In the genomic region with DNA sequence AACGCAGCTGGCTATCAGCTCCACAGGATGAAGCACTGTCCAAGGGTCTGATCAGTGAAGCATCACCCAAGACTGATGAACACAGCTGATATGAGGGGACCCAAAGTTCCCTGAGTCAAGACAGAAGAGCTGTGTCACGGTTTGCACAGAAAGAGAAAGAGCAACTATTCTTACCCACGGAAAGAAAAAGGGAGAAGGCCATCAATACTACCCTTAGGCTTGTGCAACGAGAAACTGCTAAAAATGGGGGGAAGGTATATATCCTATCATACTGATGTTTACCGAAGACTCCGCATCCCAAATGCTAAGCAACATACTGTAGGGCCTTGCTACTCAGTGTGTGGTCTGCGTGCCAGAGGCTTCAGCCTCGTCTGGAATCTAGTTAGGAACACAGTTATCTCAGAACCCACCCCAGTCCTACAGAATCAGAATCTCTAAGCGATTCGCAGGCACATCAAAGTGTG, we compare ENCODE assay signal across 6 cellular contexts. TPM values are rescaled to one million over a fixed set of nuclear protein-coding genes. Genes with fewer than 3 reads are reported as not detected.
A peak's percentile ranks its signal among the peaks of the same experiment; 100 is the strongest.
DNase-seq lines count a peak whose midpoint lies in the region; ATAC-seq, FAIRE-seq and TF ChIP-seq lines count a peak whose summit lies in the region.

No MANE protein-coding gene starts in this region.

- WGBS in small intestine, 3 donors: 0 to 3% (median 1%) methylated on average over 10 of the region's 10 CpGs

- H3K27ac ChIP-seq in MM.1S (ENCODE audit: low read length) (peak overlapping the region; percentile 49; the same call in 1 of the 2 replicates), epithelial cell of prostate (peak overlapping the region; percentile 65), small intestine (ENCODE audit: low read depth in 1 of 2, low read length in 1 of 2) (peak overlapping the region in 1 of 2 donors; percentile 94)

- FAIRE-seq in small intestine (lab: Jason Lieb, UNC): no peak

- peak overlapping the region; percentile 73 for H3K4me2 ChIP-seq in MM.1S (ENCODE audit: low read depth, low read length)

- DNase-seq in A172 (ENCODE audit: low spot score) (peak; percentile 21), MM.1S (no peak), epithelial cell of prostate (ENCODE audit: low read depth, low spot score) (no peak), small intestine (peak; percentile 39), SHP77 treated with DMSO at 0.1 percent for 48 hours (lab: John Stamatoyannopoulos, UW) (no peak)

- peak overlapping the region; percentile 82 for H3K9ac ChIP-seq in MM.1S (ENCODE audit: low read length)

- H3K4me3 ChIP-seq in MM.1S (ENCODE audit: low read length) (peak overlapping the region; percentile 99), small intestine (ENCODE audit: low read depth in 1 of 2, low read length in 2 of 2) (peak overlapping the region; percentile 88 to 96)

- H2AFZ ChIP-seq in MM.1S (ENCODE audit: low read length): peak overlapping the region; percentile 89

- peaks cover 59% of the 10 kb centered on the region for H3K79me2 ChIP-seq in MM.1S (ENCODE audit: low read length)

- H3K36me3 ChIP-seq in MM.1S (replicated peaks; ENCODE audit: insufficient read depth, low read length): 0 out of 2 replicates have a peak, but pooled peaks cover 3% of the 10 kb centered on the region
- H3K36me3 ChIP-seq in small intestine (ENCODE audit: control insufficient read depth in 2 of 2, insufficient read depth in 2 of 2, low read length in 2 of 2): peaks cover 0 to 2% of the 10 kb centered on the region in 2 donors

- H3K27me3 ChIP-seq in MM.1S (replicated peaks; ENCODE audit: insufficient read depth, low read length) (no peaks in the 10 kb centered on the region), small intestine (ENCODE audit: control insufficient read depth in 2 of 2, insufficient read depth in 2 of 2, low read length in 2 of 2) (no peaks in the 10 kb centered on the region)

- H3K4me1 ChIP-seq in MM.1S (ENCODE audit: low read length): peaks cover 9% of the 10 kb centered on the region; the same call in 1 of the 2 replicates
- peaks cover 8 to 10% of the 10 kb centered on the region in 2 donors for H3K4me1 ChIP-seq in small intestine (ENCODE audit: control insufficient read depth in 2 of 2, insufficient read depth in 1 of 2, low read depth in 1 of 2, low read length in 1 of 2)

- TF ChIP-seq CTCF in MM.1S (IDR thresholded peaks at IDR 0.05; ENCODE audit: low read length): no peak

- H3F3A ChIP-seq in MM.1S (ENCODE audit: insufficient read depth, low read length): peaks cover 5% of the 10 kb centered on the region; the same call in 1 of the 2 replicates

- no peak for ATAC-seq in HG02870 (IDR thresholded peaks at IDR 0.05; ENCODE audit: unreplicated experiment)

- no peaks in the 10 kb centered on the region for H3K9me3 ChIP-seq in MM.1S (replicated peaks; ENCODE audit: insufficient read depth, low read length)
- H3K9me3 ChIP-seq in small intestine (ENCODE audit: control insufficient read depth, low read depth): no peaks in the 10 kb centered on the region

- no peaks in the 10 kb centered on the region for H3K9me2 ChIP-seq in MM.1S (replicated peaks; ENCODE audit: insufficient read depth, low read length)

- H4K20me1 ChIP-seq in MM.1S (ENCODE audit: insufficient read depth, low read length): peaks cover 10% of the 10 kb centered on the region

RNA-seq across cellular contexts. Expression of a gene that starts 0.7 kb away (rescaled TPM):
- total RNA-seq in A172 (2014; rRNA removed; shearing (Covaris generic)): 20.9 and 26.0 TPM in 2 replicates
- polyA plus RNA-seq in small intestine: 10 to 100 TPM; 11.3 to 13.7 (median 12.5) TPM

RNA-seq across cellular contexts. Expression of a gene that starts 0.7 kb away (rescaled TPM):
- total RNA-seq in A172 (2014; rRNA removed; shearing (Covaris generic)): 4.3 and 4.6 TPM in 2 replicates
- 1 to 10 TPM; 4.0 to 4.6 (median 4.2) TPM for polyA plus RNA-seq in small intestine

RNA-seq across cellular contexts. Expression of a gene that starts 14.3 kb away (rescaled TPM):
- total RNA-seq in A172 (2014; rRNA removed; shearing (Covaris generic)): 2.7 and 5.0 TPM in 2 replicates
- 10 to 100 TPM in 1 of 3 donors, 1 to 10 TPM in 2; 7.3 to 19.9 (median 8.9) TPM for polyA plus RNA-seq in small intestine

RNA-seq across cellular contexts. Expression of a gene that starts 45.5 kb away (rescaled TPM):
- 70.0 and 76.8 TPM in 2 replicates for total RNA-seq in A172 (2014; rRNA removed; shearing (Covaris generic))
- polyA plus RNA-seq in small intestine: 10 to 100 TPM; 37.1 to 96.9 (median 55.1) TPM

RNA-seq across cellular contexts. Expression of a gene that starts 50.3 kb away (rescaled TPM):
- total RNA-seq in A172 (2014; rRNA removed; shearing (Covaris generic)): 85.8 and 92.7 TPM in 2 replicates
- polyA plus RNA-seq in small intestine: 10 to 100 TPM; 67.6 to 97.0 (median 71.8) TPM

Comparison
In these comparisons a context has a peak if more than half of its experiments do, and no peak if none do; other contexts are left out.
1. DNase-seq: peak in A172 (single experiment) and small intestine (single experiment); none in MM.1S (single experiment), epithelial cell of prostate (single experiment) and SHP77 treated with DMSO at 0.1 percent for 48 hours (single experiment).